In genomic region chr3:134485075-134485536, GRCh38 we compare ENCODE assay signal across 8 cellular contexts. TPM values are rescaled to one million over a fixed set of nuclear protein-coding genes. Genes with fewer than 3 reads are reported as not detected.
DNase-seq lines count a peak whose midpoint lies in the region; ATAC-seq lines count a peak whose summit lies in the region.

No MANE protein-coding gene starts in this region.

- H3K4me1 ChIP-seq in endocrine pancreas (ENCODE audit: control insufficient read depth, insufficient read depth, low read length) (no peaks in the 10 kb centered on the region), muscle layer of duodenum (ENCODE audit: control insufficient read depth in 1 of 2, insufficient read depth in 2 of 2, low read length in 2 of 2) (peaks cover 15 to 32% of the 10 kb centered on the region in 2 donors)

- H3K9me3 ChIP-seq in endocrine pancreas (ENCODE audit: control insufficient read depth, low read length) = no peaks in the 10 kb centered on the region
- H3K9me3 ChIP-seq in muscle layer of duodenum (ENCODE audit: control insufficient read depth in 1 of 2, low read length in 2 of 2) = no peaks in the 10 kb centered on the region

- ATAC-seq in GM18498 (IDR thresholded peaks at IDR 0.05; ENCODE audit: unreplicated experiment) = peak; percentile 5
- ATAC-seq in HG03045 (IDR thresholded peaks at IDR 0.05; ENCODE audit: unreplicated experiment) = peak; percentile 8
- no peak for ATAC-seq in HG02938 (IDR thresholded peaks at IDR 0.05; ENCODE audit: unreplicated experiment)

- peak overlapping the region; percentile 98 for H3K9ac ChIP-seq in endocrine pancreas (ENCODE audit: control insufficient read depth, insufficient read depth, low read length)

- peaks cover 4% of the 10 kb centered on the region for H3K36me3 ChIP-seq in endocrine pancreas (ENCODE audit: control insufficient read depth, insufficient read depth, low read length)
- peaks cover 21 to 32% of the 10 kb centered on the region in 2 donors for H3K36me3 ChIP-seq in muscle layer of duodenum (ENCODE audit: control insufficient read depth in 1 of 2, insufficient read depth in 2 of 2, low read length in 2 of 2)

- peak overlapping the region; percentile 84 for H3K4me3 ChIP-seq in endocrine pancreas (ENCODE audit: control insufficient read depth, insufficient read depth, low read length)
- H3K4me3 ChIP-seq in muscle layer of duodenum (ENCODE audit: low read depth in 1 of 2, low read length in 2 of 2) = peak overlapping the region; percentile 82 to 87

- DNase-seq in AG20443 (ENCODE audit: low spot score) (peak; percentile 14), RPMI7951 (ENCODE audit: low read depth) (peak; percentile 38), cerebellar nuclear complex (lab: John Stamatoyannopoulos, UW) (no peak)

- H3K27ac ChIP-seq in muscle layer of duodenum (ENCODE audit: low read length) = peak overlapping the region; percentile 98

- no peaks in the 10 kb centered on the region for H3K27me3 ChIP-seq in endocrine pancreas (ENCODE audit: control insufficient read depth, insufficient read depth, low read length)
- H3K27me3 ChIP-seq in muscle layer of duodenum (ENCODE audit: low read depth, low read length) = no peaks in the 10 kb centered on the region

RNA-seq across cellular contexts. Expression of gene ANAPC13, which starts 0.7 kb away (rescaled TPM):
- total RNA-seq in RPMI7951 (2014; rRNA removed; shearing (Covaris generic)) = 116 and 132 TPM in 2 replicates

RNA-seq across cellular contexts. Expression of gene CEP63, which starts 0.8 kb away (rescaled TPM):
- total RNA-seq in RPMI7951 (2014; rRNA removed; shearing (Covaris generic)) = 17.8 and 40.0 TPM in 2 replicates

Comparison
In these comparisons a context has a peak if more than half of its experiments do, and no peak if none do; other contexts are left out.
1. DNase-seq: peak in AG20443 (single experiment) and RPMI7951 (single experiment); none in cerebellar nuclear complex (0 of 2).